Comparison of ENCODE assay signal across 18 cellular contexts in genomic region chr11:101323997-101324396, GRCh38.
DNase-seq lines count a peak whose midpoint lies in the region; ATAC-seq and TF ChIP-seq lines count a peak whose summit lies in the region.
"Had no signal": no experiment of that assay in that cellular context is flagged by ENCODE, and none has a peak within 500 bp of the region (broad histone marks: within the 10 kb centered on the region; RNA-seq: fewer than 3 reads in every experiment).

No MANE protein-coding gene starts in this region.

- H3K4me2 ChIP-seq in mammary epithelial cell (ENCODE audit: insufficient read depth, low read depth, low read length): no peak overlapping the region
- H3K4me2 ChIP-seq in Karpas-422 (ENCODE audit: low read depth, low read length, poor library complexity, severe bottlenecking): no peak overlapping the region

- no peak overlapping the region for H3K9ac ChIP-seq in mammary epithelial cell (ENCODE audit: insufficient read depth, low read length)
- no peak overlapping the region for H3K9ac ChIP-seq in Karpas-422 (ENCODE audit: low read length)

- H3K4me3 ChIP-seq in mammary epithelial cell (replicated peaks in 1 of 3; ENCODE audit: insufficient read depth in 1 of 3, low read depth in 2 of 3, low read length in 3 of 3) (no peak overlapping the region), Karpas-422 (ENCODE audit: low read length) (no peak overlapping the region)
- H3K4me3 ChIP-seq: adrenal gland, MG63, SK-N-MC had no signal

- H3K79me2 ChIP-seq in mammary epithelial cell (ENCODE audit: insufficient read depth, low read length) (no peaks in the 10 kb centered on the region), Karpas-422 (ENCODE audit: low read length) (no peaks in the 10 kb centered on the region)

- intact Hi-C loops in mammary epithelial cell (cut with micrococcal nuclease): loop anchor here (5.0 to 10.0 kb wide), 2 partner anchors 197 to 749 kb away; partner anchors contain the start of gene PGR

- dilution Hi-C loops in mammary epithelial cell (cut with HindIII; ENCODE audit: low sequenced_read_pairs): no loop called here

- no peaks in the 10 kb centered on the region for H3K9me3 ChIP-seq in mammary epithelial cell (replicated peaks; ENCODE audit: insufficient read depth, low read length)
- peaks cover 70% of the 10 kb centered on the region for H3K9me3 ChIP-seq in Karpas-422 (ENCODE audit: low read length)
- H3K9me3 ChIP-seq: adrenal gland, MG63 had no signal

- no peaks in the 10 kb centered on the region for H3K36me3 ChIP-seq in mammary epithelial cell (ENCODE audit: insufficient read depth, low read length)
- no peaks in the 10 kb centered on the region for H3K36me3 ChIP-seq in Karpas-422 (ENCODE audit: insufficient read depth, low read length)
- H3K36me3 ChIP-seq: adrenal gland, MG63 had no signal

- CTCF ChIA-PET in mammary epithelial cell (lab: Charles Lee; ENCODE audit: low non-redundant PET): interaction anchor here (0.6 kb wide), 1 partner anchor 986 kb away, joined by 5 read pairs; no protein-coding TSS in a partner anchor

- no peaks in the 10 kb centered on the region for H3K9me2 ChIP-seq in Karpas-422 (replicated peaks; ENCODE audit: insufficient read depth, low read length)

- H4K20me1 ChIP-seq in mammary epithelial cell (ENCODE audit: insufficient read depth, low read length) (no peaks in the 10 kb centered on the region), Karpas-422 (ENCODE audit: insufficient read depth, low read depth, low read length) (no peaks in the 10 kb centered on the region)

- 25% methylated on average over 2 of the region's 2 CpGs for WGBS in mammary epithelial cell (ENCODE audit: low coverage, missing lambda C conversion rate)

- in situ Hi-C loops in mammary epithelial cell (cut with MboI; ENCODE audit: low sequenced_read_pairs in 2 of 2): no loop called here

- H2AFZ ChIP-seq in mammary epithelial cell (ENCODE audit: low read depth, low read length): no peak overlapping the region
- no peak overlapping the region for H2AFZ ChIP-seq in Karpas-422 (ENCODE audit: low read length)

- H3K27me3 ChIP-seq in mammary epithelial cell (ENCODE audit: insufficient read depth, low read length) (no peaks in the 10 kb centered on the region), Karpas-422 (ENCODE audit: low read length) (no peaks in the 10 kb centered on the region)
- H3K27me3 ChIP-seq: adrenal gland, MG63 had no signal

- H3K4me1 ChIP-seq in mammary epithelial cell (ENCODE audit: insufficient read depth, low read length) (no peaks in the 10 kb centered on the region), Karpas-422 (ENCODE audit: low read length) (no peaks in the 10 kb centered on the region)
- H3K4me1 ChIP-seq: adrenal gland had no signal

- ATAC-seq in GM19035 (IDR thresholded peaks at IDR 0.05; ENCODE audit: unreplicated experiment): no peak
- ATAC-seq in HG03432 (IDR thresholded peaks at IDR 0.05; ENCODE audit: unreplicated experiment): no peak
- ATAC-seq: activated CD8-positive, alpha-beta T cell treated with anti-CD3 and anti-CD28 coated beads for 36 hours; activated T-helper 17 cell treated with anti-CD3 and anti-CD28 coated beads, Interleukin-2, amount 50 U/mL, for 72 hours; left colon had no signal

- TF ChIP-seq CTCF in mammary epithelial cell (conservative IDR thresholded peaks at IDR 0.05 in 1 of 2, IDR thresholded peaks at IDR 0.05 in 1 of 2; ENCODE audit: extremely low read depth in 1 of 2, insufficient read depth in 1 of 2, low read depth in 1 of 2, low read length in 2 of 2): peak in 1 of 2 donors; percentile 24

- no TSS peak for BruUV-seq in mammary epithelial cell (replicated peaks; lab: Mats Ljungman, UMichigan)

- DNase-seq in DMS53 (lab: John Stamatoyannopoulos, UW): peak; percentile 55
- no peak for DNase-seq in DMS53 treated with DMSO at 0.1 percent for 48 hours (lab: John Stamatoyannopoulos, UW; ENCODE audit: unreplicated experiment)
- peak; percentile 28 for DNase-seq in MV-4-11 (lab: John Stamatoyannopoulos, UW)
- peak; percentile 5 for DNase-seq in mammary epithelial cell
- peak; percentile 4 for DNase-seq in kidney tubule cell (ENCODE audit: low spot score)
- no peak for DNase-seq in Karpas-422
- DNase-seq: 8988T; activated CD8-positive, alpha-beta T cell treated with anti-CD3 and anti-CD28 coated beads for 36 hours; left colon; MG63; naive B cell; NCI-H2171 had no signal

- H3K27ac ChIP-seq in mammary epithelial cell (ENCODE audit: insufficient read depth, low read depth, low read length) (no peak overlapping the region), Karpas-422 (ENCODE audit: low read length) (no peak overlapping the region)
- H3K27ac ChIP-seq: adrenal gland, epithelial cell of prostate, SK-N-MC had no signal

Comparison
In these comparisons a context has a peak if more than half of its experiments do, and no peak if none do; other contexts are left out.
1. DNase-seq: peak in DMS53 (single experiment), MV-4-11 (single experiment), mammary epithelial cell (single experiment) and kidney tubule cell (single experiment); none in DMS53 treated with DMSO at 0.1 percent for 48 hours (single experiment) and Karpas-422 (single experiment).